In genomic region chr12:115964626-115965025, GRCh38 we compare ENCODE assay signal across 12 cellular contexts.
"Had no signal": no experiment of that assay in that cellular context is flagged by ENCODE, and none has a peak within 500 bp of the region (broad histone marks: within the 10 kb centered on the region; RNA-seq: fewer than 3 reads in every experiment).

No MANE protein-coding gene starts in this region.

- DNase-seq: activated CD4-positive, alpha-beta T cell treated with anti-CD3 and anti-CD28 coated beads for 1 hour; colonic mucosa; heart left ventricle; islet precursor cell; nephron progenitor cell; pancreas; SHP77 treated with DMSO at 0.1 percent for 48 hours; stimulated activated CD4-positive, alpha-beta T cell treated with anti-CD3 and anti-CD28 coated beads, Interleukin-2, amount 100 ng/mL, for 48 hours; testis; upper lobe of right lung had no signal

- H3K9me3 ChIP-seq: colonic mucosa, heart left ventricle, pancreas, testis, upper lobe of right lung had no signal

- H3K27me3 Mint-ChIP-seq: stimulated activated naive CD8-positive, alpha-beta T cell treated with anti-CD3 and anti-CD28 coated beads, Interleukin-15, Interleukin-2, amounts not matched to agents 100 ng/mL and 50 ng/mL, for 24 hours had no signal

- H3K27ac ChIP-seq: colonic mucosa, heart left ventricle, pancreas, testis, upper lobe of right lung had no signal

- H3K4me3 ChIP-seq: colonic mucosa, heart left ventricle, pancreas, testis, upper lobe of right lung had no signal

- H3K27me3 ChIP-seq: colonic mucosa, heart left ventricle, pancreas, testis, upper lobe of right lung had no signal

- H3K4me3 Mint-ChIP-seq: nephron progenitor cell; stimulated activated naive CD8-positive, alpha-beta T cell treated with anti-CD3 and anti-CD28 coated beads, Interleukin-15, Interleukin-2, amounts not matched to agents 100 ng/mL and 50 ng/mL, for 24 hours had no signal

- H3K9me3 Mint-ChIP-seq: nephron progenitor cell; stimulated activated naive CD8-positive, alpha-beta T cell treated with anti-CD3 and anti-CD28 coated beads, Interleukin-15, Interleukin-2, amounts not matched to agents 100 ng/mL and 50 ng/mL, for 24 hours had no signal

- ATAC-seq: heart left ventricle, left lobe of liver, pancreas, upper lobe of right lung had no signal

- H3K4me1 ChIP-seq: colonic mucosa, heart left ventricle, pancreas, testis, upper lobe of right lung had no signal

- H3K27ac Mint-ChIP-seq: nephron progenitor cell; stimulated activated naive CD8-positive, alpha-beta T cell treated with anti-CD3 and anti-CD28 coated beads, Interleukin-15, Interleukin-2, amounts not matched to agents 100 ng/mL and 50 ng/mL, for 24 hours had no signal
